In the genomic region with DNA sequence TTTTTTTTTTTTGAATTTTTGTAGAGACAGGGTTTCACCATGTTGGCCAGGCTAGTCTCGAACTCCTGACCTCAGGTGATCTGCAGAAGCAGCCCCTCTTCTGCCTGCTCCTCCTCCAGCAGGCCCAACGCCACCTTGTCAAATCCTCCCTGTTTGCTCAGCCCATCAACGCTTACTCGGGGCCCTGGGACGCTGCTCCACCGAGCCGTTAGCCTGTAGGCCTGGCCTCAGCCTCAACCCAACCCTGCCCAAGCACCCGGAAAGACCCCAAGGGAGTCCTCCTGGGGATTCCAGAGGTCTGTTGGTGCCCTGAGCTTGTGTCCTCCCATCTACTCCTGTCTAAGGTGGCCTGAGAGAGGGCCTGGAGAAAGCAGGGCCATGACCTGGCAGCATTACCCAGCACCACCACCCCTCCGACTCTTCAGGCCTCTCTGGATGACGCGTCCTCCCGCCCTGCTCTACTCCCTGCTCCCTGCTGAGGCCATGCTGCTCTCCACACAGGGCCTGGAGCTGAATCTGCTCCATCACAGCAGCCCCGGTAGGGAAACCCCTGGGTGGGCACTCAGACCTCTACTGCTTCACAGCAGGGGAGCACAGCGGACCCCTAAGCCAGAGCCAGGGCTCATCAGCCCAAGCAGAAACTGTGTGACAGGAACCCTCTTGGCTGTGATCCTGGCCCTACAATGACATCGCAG, we compare ENCODE assay signal across 2 cellular contexts.
TF ChIP-seq lines count a peak whose summit lies in the region.

No MANE protein-coding gene starts in this region.

TF ChIP-seq in GM23338, 12 proteins besides CTCF, POLR2A, EP300 and RAD21:
- TF ChIP-seq EZH2phosphoT487 (IDR thresholded peaks at IDR 0.05; ENCODE audit: unreplicated experiment), result no peak
- TF ChIP-seq POLR2AphosphoS5 (IDR thresholded peaks at IDR 0.05; ENCODE audit: low read depth), result no peak
- TF ChIP-seq ZNF331 (CRISPR knock-in tag; IDR thresholded peaks at IDR 0.05; ENCODE audit: low read depth), result no peak

TF ChIP-seq in GM12878, 131 proteins besides CTCF, POLR2A, EP300 and RAD21:
- no peak for TF ChIP-seq PAX5 (IDR thresholded peaks at IDR 0.05; ENCODE audit: borderline replicate concordance, low read depth, low read length)
- no peak for TF ChIP-seq POLR2AphosphoS5 (IDR thresholded peaks at IDR 0.05; ENCODE audit: low read length)
- TF ChIP-seq DPF2 (IDR thresholded peaks at IDR 0.05), result no peak
- TF ChIP-seq USF2 (IDR thresholded peaks at IDR 0.05; ENCODE audit: borderline replicate concordance, low read depth, low read length), result no peak
- no peak for TF ChIP-seq CREB1 (IDR thresholded peaks at IDR 0.05; ENCODE audit: low read depth)
- no peak for TF ChIP-seq EGR1 (IDR thresholded peaks at IDR 0.05; ENCODE audit: borderline replicate concordance in 1 of 2, low read depth in 2 of 2, low read length in 2 of 2)
- TF ChIP-seq MXI1 (IDR thresholded peaks at IDR 0.05; ENCODE audit: low read depth, low read length), result no peak
- no peak for TF ChIP-seq NBN (IDR thresholded peaks at IDR 0.05)
- TF ChIP-seq SKIL (IDR thresholded peaks at IDR 0.05; ENCODE audit: low read depth, poor library complexity, severe bottlenecking), result no peak
- no peak for TF ChIP-seq CHD2 (IDR thresholded peaks at IDR 0.05; ENCODE audit: borderline replicate concordance, low read depth, low read length)
- TF ChIP-seq, protein P1, sequence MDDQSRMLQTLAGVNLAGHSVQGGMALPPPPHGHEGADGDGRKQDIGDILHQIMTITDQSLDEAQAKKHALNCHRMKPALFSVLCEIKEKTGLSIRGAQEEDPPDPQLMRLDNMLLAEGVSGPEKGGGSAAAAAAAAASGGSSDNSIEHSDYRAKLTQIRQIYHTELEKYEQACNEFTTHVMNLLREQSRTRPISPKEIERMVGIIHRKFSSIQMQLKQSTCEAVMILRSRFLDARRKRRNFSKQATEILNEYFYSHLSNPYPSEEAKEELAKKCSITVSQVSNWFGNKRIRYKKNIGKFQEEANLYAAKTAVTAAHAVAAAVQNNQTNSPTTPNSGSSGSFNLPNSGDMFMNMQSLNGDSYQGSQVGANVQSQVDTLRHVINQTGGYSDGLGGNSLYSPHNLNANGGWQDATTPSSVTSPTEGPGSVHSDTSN (IDR thresholded peaks at IDR 0.05; ENCODE audit: insufficient replicate concordance, low read depth, low read length), result no peak
- TF ChIP-seq, protein P2, sequence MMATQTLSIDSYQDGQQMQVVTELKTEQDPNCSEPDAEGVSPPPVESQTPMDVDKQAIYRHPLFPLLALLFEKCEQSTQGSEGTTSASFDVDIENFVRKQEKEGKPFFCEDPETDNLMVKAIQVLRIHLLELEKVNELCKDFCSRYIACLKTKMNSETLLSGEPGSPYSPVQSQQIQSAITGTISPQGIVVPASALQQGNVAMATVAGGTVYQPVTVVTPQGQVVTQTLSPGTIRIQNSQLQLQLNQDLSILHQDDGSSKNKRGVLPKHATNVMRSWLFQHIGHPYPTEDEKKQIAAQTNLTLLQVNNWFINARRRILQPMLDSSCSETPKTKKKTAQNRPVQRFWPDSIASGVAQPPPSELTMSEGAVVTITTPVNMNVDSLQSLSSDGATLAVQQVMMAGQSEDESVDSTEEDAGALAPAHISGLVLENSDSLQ (IDR thresholded peaks at IDR 0.05), result no peak
- TF ChIP-seq ASH2L (IDR thresholded peaks at IDR 0.05; ENCODE audit: borderline replicate concordance, low read depth), result no peak
- no peak for TF ChIP-seq CEBPB (IDR thresholded peaks at IDR 0.05; ENCODE audit: borderline replicate concordance in 1 of 2, low read depth in 2 of 2, low read length in 2 of 2)
- no peak for TF ChIP-seq E4F1 (IDR thresholded peaks at IDR 0.05; ENCODE audit: borderline replicate concordance, partially characterized antibody)
